ENCODE assay signal across 17 cellular contexts in the genomic region with DNA sequence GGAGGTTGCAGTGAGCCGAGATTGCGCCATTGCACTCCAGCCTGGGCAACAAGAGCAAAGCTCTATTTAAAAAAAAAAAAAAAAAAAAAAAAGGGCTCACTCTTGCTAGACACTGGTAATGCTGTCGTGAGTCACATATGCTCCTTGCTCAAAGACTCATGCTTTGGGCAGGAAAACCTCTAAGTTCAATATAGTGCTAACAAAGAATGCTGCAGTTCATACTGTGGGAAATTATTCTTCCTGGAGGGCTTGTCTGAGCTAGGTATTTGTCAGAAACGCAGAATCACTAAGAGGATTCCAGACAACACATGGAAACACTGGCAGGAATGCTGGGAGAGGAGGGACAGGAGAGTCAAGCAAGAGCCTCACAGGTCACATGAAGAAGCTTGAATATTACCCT. TPM values are rescaled to one million over a fixed set of nuclear protein-coding genes. Genes with fewer than 3 reads are reported as not detected.
A peak's percentile ranks its signal among the peaks of the same experiment; 100 is the strongest.
DNase-seq lines count a peak whose midpoint lies in the region; ATAC-seq, FAIRE-seq and TF ChIP-seq lines count a peak whose summit lies in the region.
"Had no signal": no experiment of that assay in that cellular context is flagged by ENCODE, and none has a peak within 500 bp of the region (broad histone marks: within the 10 kb centered on the region; RNA-seq: fewer than 3 reads in every experiment).

No MANE protein-coding gene starts in this region.

- peak; percentile 63 for DNase-seq in EL
- DNase-seq in RCC 7860 (ENCODE audit: low spot score): peak; percentile 24
- DNase-seq in chondrocyte (ENCODE audit: low spot score): no peak
- DNase-seq in nephron progenitor cell: no peak
- no peak for DNase-seq in NCI-H1436 (lab: John Stamatoyannopoulos, UW)
- DNase-seq in NCI-H2081 (lab: John Stamatoyannopoulos, UW): no peak
- DNase-seq in NCI-H526 (lab: John Stamatoyannopoulos, UW): no peak
- DNase-seq: activated CD4-positive, alpha-beta memory T cell treated with anti-CD3 and anti-CD28 coated beads, Interleukin-2, amount 10 ng/mL, durations not matched to agents 7 days and 5 days; activated effector memory CD4-positive, alpha-beta T cell treated with anti-CD3 and anti-CD28 coated beads, Interleukin-2, amount 50 U/mL, for 16 hours; C1 segment of cervical spinal cord; caudate nucleus; endodermal cell; islet precursor cell; NCI-H2171; psoas muscle had no signal

- H3K27me3 Mint-ChIP-seq in chondrocyte (ENCODE audit: low read depth) (no peaks in the 10 kb centered on the region), nephron progenitor cell (ENCODE audit: low read depth, poor library complexity) (no peaks in the 10 kb centered on the region)
- H3K27me3 Mint-ChIP-seq: activated CD4-positive, alpha-beta memory T cell treated with anti-CD3 and anti-CD28 coated beads, Interleukin-2, amount 10 ng/mL, durations not matched to agents 7 days and 5 days had no signal

- no peak for FAIRE-seq in RCC 7860 (lab: Jason Lieb, UNC)
- FAIRE-seq: TTC549 had no signal

- peaks cover 22% of the 10 kb centered on the region for H3K36me3 Mint-ChIP-seq in chondrocyte (ENCODE audit: low read depth)
- H3K36me3 Mint-ChIP-seq in nephron progenitor cell (ENCODE audit: low read depth): peaks cover 38% of the 10 kb centered on the region

- TF ChIP-seq CTCF in chondrocyte (IDR thresholded peaks at IDR 0.05) (no peak), nephron progenitor cell (IDR thresholded peaks at IDR 0.05) (no peak)

- H3K27ac Mint-ChIP-seq in chondrocyte (ENCODE audit: unreplicated experiment): peak overlapping the region; percentile 86
- H3K27ac Mint-ChIP-seq in nephron progenitor cell: peak overlapping the region; percentile 57
- H3K27ac Mint-ChIP-seq: activated CD4-positive, alpha-beta memory T cell treated with anti-CD3 and anti-CD28 coated beads, Interleukin-2, amount 10 ng/mL, durations not matched to agents 7 days and 5 days; endodermal cell had no signal

- no peaks in the 10 kb centered on the region for H3K9me3 Mint-ChIP-seq in chondrocyte (ENCODE audit: low read depth)
- H3K9me3 Mint-ChIP-seq in nephron progenitor cell: no peaks in the 10 kb centered on the region
- H3K9me3 Mint-ChIP-seq: activated CD4-positive, alpha-beta memory T cell treated with anti-CD3 and anti-CD28 coated beads, Interleukin-2, amount 10 ng/mL, durations not matched to agents 7 days and 5 days; endodermal cell had no signal

- H3K4me1 Mint-ChIP-seq in chondrocyte (ENCODE audit: low read depth) (peaks cover 28% of the 10 kb centered on the region), nephron progenitor cell (peaks cover 24% of the 10 kb centered on the region)

- H3K4me3 Mint-ChIP-seq in chondrocyte (ENCODE audit: unreplicated experiment): no peak overlapping the region
- no peak overlapping the region for H3K4me3 Mint-ChIP-seq in nephron progenitor cell
- H3K4me3 Mint-ChIP-seq: activated CD4-positive, alpha-beta memory T cell treated with anti-CD3 and anti-CD28 coated beads, Interleukin-2, amount 10 ng/mL, durations not matched to agents 7 days and 5 days; endodermal cell had no signal

- no peak for ATAC-seq in GM21528 (IDR thresholded peaks at IDR 0.05; ENCODE audit: low FRiP score, unreplicated experiment)
- ATAC-seq: psoas muscle had no signal

RNA-seq across cellular contexts. Expression of a gene that starts 2.3 kb away (rescaled TPM):
- total RNA-seq in chondrocyte: 27.5 to 33.1 TPM (median 29.5 TPM) in 3 replicates

Comparison
In these comparisons a context has a peak if more than half of its experiments do, and no peak if none do; other contexts are left out.
1. DNase-seq: peak in EL (single experiment) and RCC 7860 (single experiment); none in chondrocyte (single experiment), nephron progenitor cell (single experiment), NCI-H1436 (single experiment), NCI-H2081 (0 of 2) and NCI-H526 (0 of 2).